1 cellular context compared by ENCODE assay signal in genomic region chr5:88268414-88269184, GRCh38.
TF ChIP-seq lines count a peak whose summit lies in the region.

TMEM161B (minus strand) TSS chr5:88268845; CDS start chr5:88268723, 122 bp downstream.

TF ChIP-seq in HepG2, 621 proteins besides CTCF, POLR2A, EP300 and RAD21 (continued from another document and continues in another):
- TF ChIP-seq ZHX2 (IDR thresholded peaks at IDR 0.05; ENCODE audit: low read depth) (peak; percentile 79; the same call in 1 of the 2 replicates), ZHX2 (CRISPR knock-in tag; IDR thresholded peaks at IDR 0.05; ENCODE audit: borderline replicate concordance) (no peak), ZNF12 (CRISPR knock-in tag; IDR thresholded peaks at IDR 0.05) (no peak), ARID4A (CRISPR knock-in tag; IDR thresholded peaks at IDR 0.05; ENCODE audit: borderline replicate concordance) (peak; percentile 84), ZNF772 (CRISPR knock-in tag; IDR thresholded peaks at IDR 0.05) (peak; percentile 57; the same call in 1 of the 2 replicates), RBM39 (IDR thresholded peaks at IDR 0.05; ENCODE audit: low read depth, low read length, poor library complexity, severe bottlenecking) (no peak), HINFP (CRISPR knock-in tag; IDR thresholded peaks at IDR 0.05; ENCODE audit: low read depth) (peak; percentile 68), MIER3 (CRISPR knock-in tag; IDR thresholded peaks at IDR 0.05; ENCODE audit: borderline replicate concordance) (peak; percentile 60), BRD4 (CRISPR knock-in tag; IDR thresholded peaks at IDR 0.05) (0 out of 2 replicates have a peak, but pooled peaks have one; percentile 56), ZSCAN25 (CRISPR knock-in tag; IDR thresholded peaks at IDR 0.05) (peak; percentile 42; the same call in 1 of the 2 replicates), SIN3A (IDR thresholded peaks at IDR 0.05; ENCODE audit: borderline replicate concordance, low read depth, low read length) (peak; percentile 72; the same call in 1 of the 2 replicates), ZNF629 (CRISPR knock-in tag; conservative IDR thresholded peaks at IDR 0.05) (no peak), KAT7 (CRISPR knock-in tag; IDR thresholded peaks at IDR 0.05; ENCODE audit: borderline replicate concordance) (peak; percentile 81), HOXA9 (CRISPR knock-in tag; IDR thresholded peaks at IDR 0.05; ENCODE audit: borderline replicate concordance) (peak; percentile 42; the same call in 1 of the 2 replicates), NCOA5 (CRISPR knock-in tag; IDR thresholded peaks at IDR 0.05) (no peak), ZNF800 (CRISPR knock-in tag; IDR thresholded peaks at IDR 0.05) (no peak), IKZF5 (CRISPR knock-in tag; IDR thresholded peaks at IDR 0.05) (peak; percentile 57; the same call in 1 of the 2 replicates), GRHL1 (CRISPR knock-in tag; conservative IDR thresholded peaks at IDR 0.05) (no peak), IRF9 (CRISPR knock-in tag; IDR thresholded peaks at IDR 0.05; ENCODE audit: borderline replicate concordance) (no peak), ZBTB20 (CRISPR knock-in tag; IDR thresholded peaks at IDR 0.05; ENCODE audit: borderline replicate concordance, low read depth) (peak; percentile 59; the same call in 1 of the 2 replicates), PATZ1 (CRISPR knock-in tag; IDR thresholded peaks at IDR 0.05) (peak; percentile 69), POGZ (CRISPR knock-in tag; IDR thresholded peaks at IDR 0.05) (peak; percentile 98), MED8 (CRISPR knock-in tag; IDR thresholded peaks at IDR 0.05; ENCODE audit: insufficient replicate concordance) (peak; percentile 5), MIER2 (CRISPR knock-in tag; IDR thresholded peaks at IDR 0.05) (no peak), ARID5B (CRISPR knock-in tag; IDR thresholded peaks at IDR 0.05) (peak; percentile 80), CBX5 (CRISPR knock-in tag; IDR thresholded peaks at IDR 0.05; ENCODE audit: borderline replicate concordance) (no peak), ZNF780A (CRISPR knock-in tag; IDR thresholded peaks at IDR 0.05) (0 out of 2 replicates have a peak, but pooled peaks have one; percentile 76)
